ENCODE assay signal across 29 cellular contexts in the genomic region with DNA sequence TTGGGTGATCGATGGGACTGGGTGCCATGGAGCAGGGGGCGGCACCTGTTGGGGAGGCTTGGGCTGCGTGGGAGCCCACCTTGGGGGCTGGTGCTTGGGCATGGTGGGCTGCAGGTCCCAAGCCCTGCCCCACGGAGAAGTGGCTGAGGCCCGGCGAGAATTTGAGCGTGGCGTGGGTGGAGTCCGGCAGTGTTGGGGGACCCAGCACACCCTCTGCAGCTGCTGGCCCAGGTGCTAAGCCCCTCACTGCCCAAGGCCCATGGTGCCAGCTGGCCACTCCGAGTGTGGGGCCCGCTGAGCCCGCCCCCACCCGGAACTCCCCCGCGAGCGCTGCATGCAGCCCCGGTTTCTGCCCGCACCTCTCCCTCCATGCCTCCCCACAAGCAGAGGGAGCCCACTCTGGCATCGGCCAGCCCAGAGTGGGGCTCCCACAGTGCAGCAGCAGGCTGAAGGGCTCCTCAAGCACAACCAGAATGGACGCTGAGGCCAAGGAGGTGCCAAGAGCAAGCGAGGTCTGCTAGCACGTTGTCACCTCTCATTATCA.
"Had no signal": no experiment of that assay in that cellular context is flagged by ENCODE, and none has a peak within 500 bp of the region (broad histone marks: within the 10 kb centered on the region; RNA-seq: fewer than 3 reads in every experiment).

No MANE protein-coding gene starts in this region.

- DNase-seq: activated B cell treated with CpG ODN at 0.5 μM for 24 hours; activated CD4-positive, alpha-beta T cell treated with anti-CD3 and anti-CD28 coated beads for 48 hours; activated CD4-positive, alpha-beta T cell treated with anti-CD3 and anti-CD28 coated beads, Interleukin-2, amount 50 U/mL, for 1 hour; activated CD4-positive, alpha-beta T cell treated with anti-CD3 and anti-CD28 coated beads, Interleukin-2, amount 50 U/mL, for 48 hours; activated CD8-positive, alpha-beta memory T cell treated with anti-CD3 and anti-CD28 coated beads for 24 hours; activated CD8-positive, alpha-beta T cell treated with anti-CD3 and anti-CD28 coated beads for 36 hours; activated effector memory CD4-positive, alpha-beta T cell treated with Interleukin-2 at 50 U/mL for 16 hours; activated naive CD4-positive, alpha-beta T cell; activated naive CD4-positive, alpha-beta T cell treated with anti-CD3 and anti-CD28 coated beads, Interleukin-2, amount 10 ng/mL, durations not matched to agents 7 days and 5 days; activated naive CD8-positive, alpha-beta T cell treated with anti-CD3 and anti-CD28 coated beads, Interleukin-2, amount 10 ng/mL, durations not matched to agents 7 days and 5 days; activated T-cell treated with anti-CD3 and anti-CD28 coated beads, Interleukin-2, amount 50 U/mL, for 4 hours; brain microvascular endothelial cell; cortex of kidney; dermis blood vessel endothelial cell; effector CD4-positive, alpha-beta T cell; effector memory CD8-positive, alpha-beta T cell; erythroblast; gastrocnemius medialis; glutamatergic neuron; T-helper 17 cell; T1000; WERI-Rb-1 had no signal

- H3K36me3 ChIP-seq: brain microvascular endothelial cell, esophagus muscularis mucosa, gastrocnemius medialis, WERI-Rb-1 had no signal

- H3K4me3 Mint-ChIP-seq: activated B cell treated with CpG ODN at 0.5 μM for 24 hours; activated CD8-positive, alpha-beta T cell treated with anti-CD3 and anti-CD28 coated beads for 36 hours; activated naive CD4-positive, alpha-beta T cell treated with anti-CD3 and anti-CD28 coated beads, Interleukin-2, amount 10 ng/mL, durations not matched to agents 7 days and 5 days; activated naive CD8-positive, alpha-beta T cell treated with anti-CD3 and anti-CD28 coated beads, Interleukin-2, amount 10 ng/mL, durations not matched to agents 7 days and 5 days; activated T-cell treated with anti-CD3 and anti-CD28 coated beads, Interleukin-2, amount 50 U/mL, for 4 hours; activated T-helper 17 cell treated with anti-CD3 and anti-CD28 coated beads, Interleukin-2, amount 50 U/mL, for 72 hours; central memory CD8-positive, alpha-beta T cell; effector memory CD8-positive, alpha-beta T cell; T-helper 17 cell; T-helper 2 cell treated with Interferon-gamma antibody and Interleukin-4, amounts not matched to agents 5 μg/mL and 100 μg/mL, for 36 hours had no signal

- ATAC-seq: activated CD4-positive, CD25-positive, alpha-beta regulatory T cell treated with anti-CD3 and anti-CD28 coated beads, Interleukin-2, amount 50 U/mL, for 24 hours; activated CD8-positive, alpha-beta T cell treated with anti-CD3 and anti-CD28 coated beads for 36 hours; activated naive CD4-positive, alpha-beta T cell treated with anti-CD3 and anti-CD28 coated beads, Interleukin-2, amount 50 U/mL, for 72 hours; activated T-cell treated with anti-CD3 and anti-CD28 coated beads, Interleukin-2, amount 50 U/mL, for 4 hours; activated T-helper 17 cell treated with anti-CD3 and anti-CD28 coated beads, Interleukin-2, amount 50 U/mL, for 72 hours; effector memory CD8-positive, alpha-beta T cell; foreskin keratinocyte; gastrocnemius medialis; T-helper 17 cell had no signal

- H3K4me1 ChIP-seq: esophagus muscularis mucosa, foreskin keratinocyte, gastrocnemius medialis had no signal

- H3K4me1 Mint-ChIP-seq: activated B cell treated with CpG ODN at 0.5 μM for 24 hours; activated naive CD4-positive, alpha-beta T cell treated with anti-CD3 and anti-CD28 coated beads, Interleukin-2, amount 10 ng/mL, durations not matched to agents 7 days and 5 days; activated naive CD8-positive, alpha-beta T cell treated with anti-CD3 and anti-CD28 coated beads, Interleukin-2, amount 10 ng/mL, durations not matched to agents 7 days and 5 days; activated T-helper 17 cell treated with anti-CD3 and anti-CD28 coated beads, Interleukin-2, amount 50 U/mL, for 72 hours; central memory CD8-positive, alpha-beta T cell; T-helper 17 cell had no signal

- H3K27me3 ChIP-seq: brain microvascular endothelial cell, esophagus muscularis mucosa, foreskin keratinocyte, gastrocnemius medialis had no signal

- H3K27me3 Mint-ChIP-seq: activated B cell treated with CpG ODN at 0.5 μM for 24 hours; activated CD8-positive, alpha-beta T cell treated with anti-CD3 and anti-CD28 coated beads for 36 hours; activated naive CD4-positive, alpha-beta T cell treated with anti-CD3 and anti-CD28 coated beads, Interleukin-2, amount 10 ng/mL, durations not matched to agents 7 days and 5 days; activated naive CD8-positive, alpha-beta T cell treated with anti-CD3 and anti-CD28 coated beads, Interleukin-2, amount 10 ng/mL, durations not matched to agents 7 days and 5 days; activated T-helper 17 cell treated with anti-CD3 and anti-CD28 coated beads, Interleukin-2, amount 50 U/mL, for 72 hours; central memory CD8-positive, alpha-beta T cell; effector memory CD8-positive, alpha-beta T cell; T-helper 17 cell had no signal

- H3K36me3 Mint-ChIP-seq: activated naive CD4-positive, alpha-beta T cell treated with anti-CD3 and anti-CD28 coated beads, Interleukin-2, amount 10 ng/mL, durations not matched to agents 7 days and 5 days; activated naive CD4-positive, alpha-beta T cell treated with anti-CD3 and anti-CD28 coated beads, Interleukin-2, amount 50 U/mL, for 72 hours; activated naive CD8-positive, alpha-beta T cell treated with anti-CD3 and anti-CD28 coated beads, Interleukin-2, amount 10 ng/mL, durations not matched to agents 7 days and 5 days had no signal

- H3K27ac Mint-ChIP-seq: activated B cell treated with CpG ODN at 0.5 μM for 24 hours; activated CD8-positive, alpha-beta T cell treated with anti-CD3 and anti-CD28 coated beads for 36 hours; activated naive CD4-positive, alpha-beta T cell treated with anti-CD3 and anti-CD28 coated beads, Interleukin-2, amount 10 ng/mL, durations not matched to agents 7 days and 5 days; activated naive CD4-positive, alpha-beta T cell treated with anti-CD3 and anti-CD28 coated beads, Interleukin-2, amount 50 U/mL, for 72 hours; activated naive CD8-positive, alpha-beta T cell treated with anti-CD3 and anti-CD28 coated beads, Interleukin-2, amount 10 ng/mL, durations not matched to agents 7 days and 5 days; activated T-helper 17 cell treated with anti-CD3 and anti-CD28 coated beads, Interleukin-2, amount 50 U/mL, for 72 hours; effector memory CD8-positive, alpha-beta T cell; T-helper 17 cell; T-helper 2 cell treated with Interferon-gamma antibody and Interleukin-4, amounts not matched to agents 5 μg/mL and 100 μg/mL, for 36 hours had no signal

- H3K9me3 ChIP-seq: gastrocnemius medialis had no signal

- H3K27ac ChIP-seq: brain microvascular endothelial cell, esophagus muscularis mucosa, foreskin keratinocyte, gastrocnemius medialis, WERI-Rb-1 had no signal

- H3K4me3 ChIP-seq: esophagus muscularis mucosa, gastrocnemius medialis had no signal
